2 cellular contexts compared by ENCODE assay signal in the genomic region with DNA sequence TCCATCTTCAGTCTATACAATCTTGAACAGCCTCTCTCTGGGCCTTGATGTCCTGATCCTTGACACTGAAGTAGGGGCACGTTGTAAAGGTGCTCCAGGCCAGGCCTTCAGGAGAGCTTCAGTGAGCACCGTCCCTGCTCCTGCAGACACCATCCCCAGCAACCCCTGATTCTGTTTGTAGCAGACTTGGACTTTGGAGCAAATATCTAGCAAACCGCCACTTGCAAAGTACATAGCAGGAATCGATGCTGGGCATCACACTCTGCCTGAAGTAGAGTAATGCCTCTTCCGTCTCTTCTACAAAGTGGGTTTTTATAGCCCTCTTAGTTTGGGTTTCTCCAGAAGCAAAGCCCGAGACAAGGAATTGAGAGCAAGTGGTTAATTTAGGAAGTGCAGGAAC.
TF ChIP-seq lines count a peak whose summit lies in the region.

No MANE protein-coding gene starts in this region.

TF ChIP-seq in IMR-90, 13 proteins besides CTCF, POLR2A, EP300 and RAD21 (continued from another document):
- TF ChIP-seq MAFK (IDR thresholded peaks at IDR 0.05; ENCODE audit: low read depth, low read length) (no peak), RCOR1 (IDR thresholded peaks at IDR 0.05; ENCODE audit: insufficient replicate concordance, low read length) (no peak), NFE2L2 (IDR thresholded peaks at IDR 0.05; ENCODE audit: low read depth, low read length) (no peak), SMC3 (IDR thresholded peaks at IDR 0.05; ENCODE audit: low read depth, low read length) (no peak), MXI1 (IDR thresholded peaks at IDR 0.05; ENCODE audit: borderline replicate concordance, low read depth, low read length) (no peak)

TF ChIP-seq in HepG2, 621 proteins besides CTCF, POLR2A, EP300 and RAD21 (continued from another document and continues in another):
- TF ChIP-seq ZNF232 (CRISPR knock-in tag; IDR thresholded peaks at IDR 0.05; ENCODE audit: borderline replicate concordance) (no peak), ZNF382 (CRISPR knock-in tag; IDR thresholded peaks at IDR 0.05; ENCODE audit: borderline replicate concordance) (no peak), MXI1 (IDR thresholded peaks at IDR 0.05; ENCODE audit: borderline replicate concordance, low read depth, low read length) (no peak), ZFYVE20 (CRISPR knock-in tag; IDR thresholded peaks at IDR 0.05; ENCODE audit: borderline replicate concordance, low read depth) (no peak), CHD4 (IDR thresholded peaks at IDR 0.05; ENCODE audit: borderline replicate concordance, low read length) (no peak), CBX1 (IDR thresholded peaks at IDR 0.05; ENCODE audit: low read depth) (no peak), ZNF292 (CRISPR knock-in tag; IDR thresholded peaks at IDR 0.05; ENCODE audit: borderline replicate concordance, low read depth) (peak; percentile 67; the same call in 1 of the 2 replicates), ZNF33B (CRISPR knock-in tag; IDR thresholded peaks at IDR 0.05) (0 out of 2 replicates have a peak, but pooled peaks have one; percentile 56), ZMYM3 (CRISPR knock-in tag; IDR thresholded peaks at IDR 0.05) (peak; percentile 35; the same call in 1 of the 2 replicates), ZNF263 (CRISPR knock-in tag; IDR thresholded peaks at IDR 0.05) (peak; percentile 81), SSRP1 (CRISPR knock-in tag; IDR thresholded peaks at IDR 0.05) (no peak), ARNT2 (CRISPR knock-in tag; IDR thresholded peaks at IDR 0.05; ENCODE audit: low read depth) (no peak), ZNF124 (CRISPR knock-in tag; IDR thresholded peaks at IDR 0.05) (no peak), DPF2 (CRISPR knock-in tag; IDR thresholded peaks at IDR 0.05; ENCODE audit: borderline replicate concordance, low read depth) (no peak), RFX5 (IDR thresholded peaks at IDR 0.05; ENCODE audit: low read depth, low read length) (no peak), HNF4A (CRISPR knock-in tag; IDR thresholded peaks at IDR 0.05) (peak; percentile 75), SALL2 (CRISPR knock-in tag; IDR thresholded peaks at IDR 0.05) (no peak), RARA (CRISPR knock-in tag; IDR thresholded peaks at IDR 0.05) (no peak), IRF2 (CRISPR knock-in tag; IDR thresholded peaks at IDR 0.05) (no peak), ZFX (CRISPR knock-in tag; IDR thresholded peaks at IDR 0.05; ENCODE audit: low read depth) (no peak), ZNF605 (CRISPR knock-in tag; IDR thresholded peaks at IDR 0.05) (no peak), SIN3B (IDR thresholded peaks at IDR 0.05; ENCODE audit: low read length) (no peak), HNF4G (IDR thresholded peaks at IDR 0.05; ENCODE audit: borderline replicate concordance, low read depth, low read length) (peak; percentile 53), HNF4G (CRISPR knock-in tag; IDR thresholded peaks at IDR 0.05; ENCODE audit: borderline replicate concordance, low read depth) (no peak), ZNF264 (CRISPR knock-in tag; IDR thresholded peaks at IDR 0.05) (0 out of 2 replicates have a peak, but pooled peaks have one; percentile 40), SMAD3 (CRISPR knock-in tag; IDR thresholded peaks at IDR 0.05) (no peak)
- TF ChIP-seq, protein P1, sequence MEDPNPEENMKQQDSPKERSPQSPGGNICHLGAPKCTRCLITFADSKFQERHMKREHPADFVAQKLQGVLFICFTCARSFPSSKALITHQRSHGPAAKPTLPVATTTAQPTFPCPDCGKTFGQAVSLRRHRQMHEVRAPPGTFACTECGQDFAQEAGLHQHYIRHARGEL (CRISPR knock-in tag; IDR thresholded peaks at IDR 0.05), result no peak
- TF ChIP-seq, protein P2, sequence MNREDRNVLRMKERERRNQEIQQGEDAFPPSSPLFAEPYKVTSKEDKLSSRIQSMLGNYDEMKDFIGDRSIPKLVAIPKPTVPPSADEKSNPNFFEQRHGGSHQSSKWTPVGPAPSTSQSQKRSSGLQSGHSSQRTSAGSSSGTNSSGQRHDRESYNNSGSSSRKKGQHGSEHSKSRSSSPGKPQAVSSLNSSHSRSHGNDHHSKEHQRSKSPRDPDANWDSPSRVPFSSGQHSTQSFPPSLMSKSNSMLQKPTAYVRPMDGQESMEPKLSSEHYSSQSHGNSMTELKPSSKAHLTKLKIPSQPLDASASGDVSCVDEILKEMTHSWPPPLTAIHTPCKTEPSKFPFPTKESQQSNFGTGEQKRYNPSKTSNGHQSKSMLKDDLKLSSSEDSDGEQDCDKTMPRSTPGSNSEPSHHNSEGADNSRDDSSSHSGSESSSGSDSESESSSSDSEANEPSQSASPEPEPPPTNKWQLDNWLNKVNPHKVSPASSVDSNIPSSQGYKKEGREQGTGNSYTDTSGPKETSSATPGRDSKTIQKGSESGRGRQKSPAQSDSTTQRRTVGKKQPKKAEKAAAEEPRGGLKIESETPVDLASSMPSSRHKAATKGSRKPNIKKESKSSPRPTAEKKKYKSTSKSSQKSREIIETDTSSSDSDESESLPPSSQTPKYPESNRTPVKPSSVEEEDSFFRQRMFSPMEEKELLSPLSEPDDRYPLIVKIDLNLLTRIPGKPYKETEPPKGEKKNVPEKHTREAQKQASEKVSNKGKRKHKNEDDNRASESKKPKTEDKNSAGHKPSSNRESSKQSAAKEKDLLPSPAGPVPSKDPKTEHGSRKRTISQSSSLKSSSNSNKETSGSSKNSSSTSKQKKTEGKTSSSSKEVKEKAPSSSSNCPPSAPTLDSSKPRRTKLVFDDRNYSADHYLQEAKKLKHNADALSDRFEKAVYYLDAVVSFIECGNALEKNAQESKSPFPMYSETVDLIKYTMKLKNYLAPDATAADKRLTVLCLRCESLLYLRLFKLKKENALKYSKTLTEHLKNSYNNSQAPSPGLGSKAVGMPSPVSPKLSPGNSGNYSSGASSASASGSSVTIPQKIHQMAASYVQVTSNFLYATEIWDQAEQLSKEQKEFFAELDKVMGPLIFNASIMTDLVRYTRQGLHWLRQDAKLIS (CRISPR knock-in tag; IDR thresholded peaks at IDR 0.05), result no peak
- TF ChIP-seq, protein P3, sequence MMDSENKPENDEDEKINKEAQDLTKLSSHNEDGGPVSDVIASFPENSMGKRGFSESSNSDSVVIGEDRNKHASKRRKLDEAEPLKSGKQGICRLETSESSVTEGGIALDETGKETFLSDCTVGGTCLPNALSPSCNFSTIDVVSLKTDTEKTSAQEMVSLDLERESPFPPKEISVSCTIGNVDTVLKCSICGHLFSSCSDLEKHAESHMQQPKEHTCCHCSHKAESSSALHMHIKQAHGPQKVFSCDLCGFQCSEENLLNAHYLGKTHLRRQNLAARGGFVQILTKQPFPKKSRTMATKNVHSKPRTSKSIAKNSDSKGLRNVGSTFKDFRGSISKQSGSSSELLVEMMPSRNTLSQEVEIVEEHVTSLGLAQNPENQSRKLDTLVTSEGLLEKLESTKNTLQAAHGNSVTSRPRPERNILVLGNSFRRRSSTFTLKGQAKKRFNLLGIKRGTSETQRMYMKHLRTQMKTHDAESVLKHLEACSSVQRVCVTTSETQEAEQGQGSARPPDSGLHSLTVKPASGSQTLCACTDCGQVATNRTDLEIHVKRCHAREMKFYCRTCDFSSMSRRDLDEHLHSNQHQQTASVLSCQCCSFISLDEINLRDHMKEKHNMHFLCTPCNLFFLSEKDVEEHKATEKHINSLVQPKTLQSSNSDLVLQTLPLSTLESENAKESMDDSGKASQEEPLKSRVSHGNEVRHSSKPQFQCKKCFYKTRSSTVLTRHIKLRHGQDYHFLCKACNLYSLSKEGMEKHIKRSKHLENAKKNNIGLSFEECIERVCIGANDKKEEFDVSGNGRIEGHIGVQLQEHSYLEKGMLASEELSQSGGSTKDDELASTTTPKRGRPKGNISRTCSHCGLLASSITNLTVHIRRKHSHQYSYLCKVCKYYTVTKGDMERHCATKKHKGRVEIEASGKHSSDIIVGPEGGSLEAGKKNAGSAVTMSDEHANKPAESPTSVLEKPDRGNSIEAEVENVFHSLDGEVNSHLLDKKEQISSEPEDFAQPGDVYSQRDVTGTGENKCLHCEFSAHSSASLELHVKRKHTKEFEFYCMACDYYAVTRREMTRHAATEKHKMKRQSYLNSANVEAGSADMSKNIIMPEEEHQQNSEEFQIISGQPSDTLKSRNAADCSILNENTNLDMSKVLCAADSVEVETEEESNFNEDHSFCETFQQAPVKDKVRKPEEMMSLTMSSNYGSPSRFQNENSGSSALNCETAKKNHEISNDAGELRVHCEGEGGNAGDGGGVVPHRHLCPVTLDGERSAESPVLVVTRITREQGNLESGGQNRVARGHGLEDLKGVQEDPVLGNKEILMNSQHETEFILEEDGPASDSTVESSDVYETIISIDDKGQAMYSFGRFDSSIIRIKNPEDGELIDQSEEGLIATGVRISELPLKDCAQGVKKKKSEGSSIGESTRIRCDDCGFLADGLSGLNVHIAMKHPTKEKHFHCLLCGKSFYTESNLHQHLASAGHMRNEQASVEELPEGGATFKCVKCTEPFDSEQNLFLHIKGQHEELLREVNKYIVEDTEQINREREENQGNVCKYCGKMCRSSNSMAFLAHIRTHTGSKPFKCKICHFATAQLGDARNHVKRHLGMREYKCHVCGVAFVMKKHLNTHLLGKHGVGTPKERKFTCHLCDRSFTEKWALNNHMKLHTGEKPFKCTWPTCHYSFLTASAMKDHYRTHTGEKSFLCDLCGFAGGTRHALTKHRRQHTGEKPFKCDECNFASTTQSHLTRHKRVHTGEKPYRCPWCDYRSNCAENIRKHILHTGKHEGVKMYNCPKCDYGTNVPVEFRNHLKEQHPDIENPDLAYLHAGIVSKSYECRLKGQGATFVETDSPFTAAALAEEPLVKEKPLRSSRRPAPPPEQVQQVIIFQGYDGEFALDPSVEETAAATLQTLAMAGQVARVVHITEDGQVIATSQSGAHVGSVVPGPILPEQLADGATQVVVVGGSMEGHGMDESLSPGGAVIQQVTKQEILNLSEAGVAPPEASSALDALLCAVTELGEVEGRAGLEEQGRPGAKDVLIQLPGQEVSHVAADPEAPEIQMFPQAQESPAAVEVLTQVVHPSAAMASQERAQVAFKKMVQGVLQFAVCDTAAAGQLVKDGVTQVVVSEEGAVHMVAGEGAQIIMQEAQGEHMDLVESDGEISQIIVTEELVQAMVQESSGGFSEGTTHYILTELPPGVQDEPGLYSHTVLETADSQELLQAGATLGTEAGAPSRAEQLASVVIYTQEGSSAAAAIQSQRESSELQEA (CRISPR knock-in tag; IDR thresholded peaks at IDR 0.05; ENCODE audit: not compliant biosample characterization), result no peak
- TF ChIP-seq, protein P4, sequence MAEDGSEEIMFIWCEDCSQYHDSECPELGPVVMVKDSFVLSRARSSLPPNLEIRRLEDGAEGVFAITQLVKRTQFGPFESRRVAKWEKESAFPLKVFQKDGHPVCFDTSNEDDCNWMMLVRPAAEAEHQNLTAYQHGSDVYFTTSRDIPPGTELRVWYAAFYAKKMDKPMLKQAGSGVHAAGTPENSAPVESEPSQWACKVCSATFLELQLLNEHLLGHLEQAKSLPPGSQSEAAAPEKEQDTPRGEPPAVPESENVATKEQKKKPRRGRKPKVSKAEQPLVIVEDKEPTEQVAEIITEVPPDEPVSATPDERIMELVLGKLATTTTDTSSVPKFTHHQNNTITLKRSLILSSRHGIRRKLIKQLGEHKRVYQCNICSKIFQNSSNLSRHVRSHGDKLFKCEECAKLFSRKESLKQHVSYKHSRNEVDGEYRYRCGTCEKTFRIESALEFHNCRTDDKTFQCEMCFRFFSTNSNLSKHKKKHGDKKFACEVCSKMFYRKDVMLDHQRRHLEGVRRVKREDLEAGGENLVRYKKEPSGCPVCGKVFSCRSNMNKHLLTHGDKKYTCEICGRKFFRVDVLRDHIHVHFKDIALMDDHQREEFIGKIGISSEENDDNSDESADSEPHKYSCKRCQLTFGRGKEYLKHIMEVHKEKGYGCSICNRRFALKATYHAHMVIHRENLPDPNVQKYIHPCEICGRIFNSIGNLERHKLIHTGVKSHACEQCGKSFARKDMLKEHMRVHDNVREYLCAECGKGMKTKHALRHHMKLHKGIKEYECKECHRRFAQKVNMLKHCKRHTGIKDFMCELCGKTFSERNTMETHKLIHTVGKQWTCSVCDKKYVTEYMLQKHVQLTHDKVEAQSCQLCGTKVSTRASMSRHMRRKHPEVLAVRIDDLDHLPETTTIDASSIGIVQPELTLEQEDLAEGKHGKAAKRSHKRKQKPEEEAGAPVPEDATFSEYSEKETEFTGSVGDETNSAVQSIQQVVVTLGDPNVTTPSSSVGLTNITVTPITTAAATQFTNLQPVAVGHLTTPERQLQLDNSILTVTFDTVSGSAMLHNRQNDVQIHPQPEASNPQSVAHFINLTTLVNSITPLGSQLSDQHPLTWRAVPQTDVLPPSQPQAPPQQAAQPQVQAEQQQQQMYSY (CRISPR knock-in tag; IDR thresholded peaks at IDR 0.05), result no peak
- TF ChIP-seq, protein P5, sequence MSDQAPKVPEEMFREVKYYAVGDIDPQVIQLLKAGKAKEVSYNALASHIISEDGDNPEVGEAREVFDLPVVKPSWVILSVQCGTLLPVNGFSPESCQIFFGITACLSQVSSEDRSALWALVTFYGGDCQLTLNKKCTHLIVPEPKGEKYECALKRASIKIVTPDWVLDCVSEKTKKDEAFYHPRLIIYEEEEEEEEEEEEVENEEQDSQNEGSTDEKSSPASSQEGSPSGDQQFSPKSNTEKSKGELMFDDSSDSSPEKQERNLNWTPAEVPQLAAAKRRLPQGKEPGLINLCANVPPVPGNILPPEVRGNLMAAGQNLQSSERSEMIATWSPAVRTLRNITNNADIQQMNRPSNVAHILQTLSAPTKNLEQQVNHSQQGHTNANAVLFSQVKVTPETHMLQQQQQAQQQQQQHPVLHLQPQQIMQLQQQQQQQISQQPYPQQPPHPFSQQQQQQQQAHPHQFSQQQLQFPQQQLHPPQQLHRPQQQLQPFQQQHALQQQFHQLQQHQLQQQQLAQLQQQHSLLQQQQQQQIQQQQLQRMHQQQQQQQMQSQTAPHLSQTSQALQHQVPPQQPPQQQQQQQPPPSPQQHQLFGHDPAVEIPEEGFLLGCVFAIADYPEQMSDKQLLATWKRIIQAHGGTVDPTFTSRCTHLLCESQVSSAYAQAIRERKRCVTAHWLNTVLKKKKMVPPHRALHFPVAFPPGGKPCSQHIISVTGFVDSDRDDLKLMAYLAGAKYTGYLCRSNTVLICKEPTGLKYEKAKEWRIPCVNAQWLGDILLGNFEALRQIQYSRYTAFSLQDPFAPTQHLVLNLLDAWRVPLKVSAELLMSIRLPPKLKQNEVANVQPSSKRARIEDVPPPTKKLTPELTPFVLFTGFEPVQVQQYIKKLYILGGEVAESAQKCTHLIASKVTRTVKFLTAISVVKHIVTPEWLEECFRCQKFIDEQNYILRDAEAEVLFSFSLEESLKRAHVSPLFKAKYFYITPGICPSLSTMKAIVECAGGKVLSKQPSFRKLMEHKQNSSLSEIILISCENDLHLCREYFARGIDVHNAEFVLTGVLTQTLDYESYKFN (CRISPR knock-in tag; conservative IDR thresholded peaks at IDR 0.05), result 0 out of 2 replicates have a peak, but pooled peaks have one; percentile 33
- TF ChIP-seq, protein P6, sequence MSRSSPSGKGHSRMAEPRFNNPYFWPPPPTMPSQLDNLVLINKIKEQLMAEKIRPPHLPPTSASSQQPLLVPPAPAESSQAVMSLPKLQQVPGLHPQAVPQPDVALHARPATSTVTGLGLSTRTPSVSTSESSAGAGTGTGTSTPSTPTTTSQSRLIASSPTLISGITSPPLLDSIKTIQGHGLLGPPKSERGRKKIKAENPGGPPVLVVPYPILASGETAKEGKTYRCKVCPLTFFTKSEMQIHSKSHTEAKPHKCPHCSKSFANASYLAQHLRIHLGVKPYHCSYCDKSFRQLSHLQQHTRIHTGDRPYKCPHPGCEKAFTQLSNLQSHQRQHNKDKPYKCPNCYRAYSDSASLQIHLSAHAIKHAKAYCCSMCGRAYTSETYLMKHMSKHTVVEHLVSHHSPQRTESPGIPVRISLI (CRISPR knock-in tag; IDR thresholded peaks at IDR 0.05; ENCODE audit: borderline replicate concordance), result no peak
- TF ChIP-seq, protein P7, sequence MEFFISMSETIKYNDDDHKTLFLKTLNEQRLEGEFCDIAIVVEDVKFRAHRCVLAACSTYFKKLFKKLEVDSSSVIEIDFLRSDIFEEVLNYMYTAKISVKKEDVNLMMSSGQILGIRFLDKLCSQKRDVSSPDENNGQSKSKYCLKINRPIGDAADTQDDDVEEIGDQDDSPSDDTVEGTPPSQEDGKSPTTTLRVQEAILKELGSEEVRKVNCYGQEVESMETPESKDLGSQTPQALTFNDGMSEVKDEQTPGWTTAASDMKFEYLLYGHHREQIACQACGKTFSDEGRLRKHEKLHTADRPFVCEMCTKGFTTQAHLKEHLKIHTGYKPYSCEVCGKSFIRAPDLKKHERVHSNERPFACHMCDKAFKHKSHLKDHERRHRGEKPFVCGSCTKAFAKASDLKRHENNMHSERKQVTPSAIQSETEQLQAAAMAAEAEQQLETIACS (CRISPR knock-in tag; IDR thresholded peaks at IDR 0.05), result no peak
